28 cellular contexts compared by ENCODE assay signal in the genomic region with DNA sequence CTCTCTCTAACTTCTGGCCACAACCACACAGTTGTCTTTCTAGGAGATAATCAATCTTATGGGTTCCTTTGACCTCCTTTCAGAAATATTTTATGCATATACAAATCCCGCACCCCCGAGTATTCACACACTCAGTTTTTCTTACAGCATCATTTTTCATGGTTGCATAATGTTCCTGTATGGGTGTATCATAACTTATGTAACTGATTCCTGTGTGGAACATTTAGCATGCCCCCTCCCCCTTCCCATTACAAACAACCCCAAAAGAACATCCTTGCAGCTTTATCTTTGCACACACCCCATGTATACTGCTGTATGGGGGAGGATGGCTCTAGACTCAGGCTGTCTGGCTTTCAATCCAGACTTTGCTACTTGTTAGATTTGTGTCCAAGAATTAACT.
"Had no signal": no experiment of that assay in that cellular context is flagged by ENCODE, and none has a peak within 500 bp of the region (broad histone marks: within the 10 kb centered on the region; RNA-seq: fewer than 3 reads in every experiment).

No MANE protein-coding gene starts in this region.

- ATAC-seq: natural killer cell; psoas muscle; right cardiac atrium; right lobe of liver; stimulated activated memory B cell treated with anti-CD40 and anti-IgM and Interleukin-4, amounts not matched to agents 10 μg/mL and 1 μg/mL and 100 μg/mL, for 72 hours; stimulated activated naive CD8-positive, alpha-beta T cell treated with anti-CD3 and anti-CD28 coated beads, Interleukin-15, amount 100 ng/mL, for 72 hours; stimulated activated naive CD8-positive, alpha-beta T cell treated with anti-CD3 and anti-CD28 coated beads, Interleukin-15, Interleukin-2, amounts not matched to agents 100 U/mL and 50 U/mL, for 24 hours; upper lobe of right lung had no signal

- H3K4me3 Mint-ChIP-seq: natural killer cell; nephron; neural progenitor cell; stimulated activated memory B cell treated with anti-CD40 and anti-IgM and Interleukin-4, amounts not matched to agents 10 μg/mL and 1 μg/mL and 100 μg/mL, for 72 hours; stimulated activated naive CD8-positive, alpha-beta T cell treated with anti-CD3 and anti-CD28 coated beads, Interleukin-15, amount 100 ng/mL, for 72 hours; type B pancreatic cell had no signal

- H3K9me3 Mint-ChIP-seq: natural killer cell; nephron; neural progenitor cell; stimulated activated memory B cell treated with anti-CD40 and anti-IgM and Interleukin-4, amounts not matched to agents 10 μg/mL and 1 μg/mL and 100 μg/mL, for 72 hours; stimulated activated naive CD8-positive, alpha-beta T cell treated with anti-CD3 and anti-CD28 coated beads, Interleukin-15, amount 100 ng/mL, for 72 hours; type B pancreatic cell had no signal

- H3K27ac Mint-ChIP-seq: natural killer cell; nephron; neural progenitor cell; progenitor cell of endocrine pancreas; stimulated activated memory B cell treated with anti-CD40 and anti-IgM and Interleukin-4, amounts not matched to agents 10 μg/mL and 1 μg/mL and 100 μg/mL, for 72 hours; type B pancreatic cell had no signal

- FAIRE-seq: small intestine had no signal

- H3K36me3 Mint-ChIP-seq: natural killer cell; neural progenitor cell; stimulated activated memory B cell treated with anti-CD40 and anti-IgM and Interleukin-4, amounts not matched to agents 10 μg/mL and 1 μg/mL and 100 μg/mL, for 72 hours; type B pancreatic cell had no signal

- DNase-seq: natural killer cell; occipital lobe; ovary; posterior cingulate gyrus; psoas muscle; right cardiac atrium; right lobe of liver; sigmoid colon; small intestine; stimulated activated CD4-positive, alpha-beta T cell treated with anti-CD3 and anti-CD28 coated beads, Interleukin-15, amount 100 ng/mL, for 24 hours; stimulated activated CD4-positive, alpha-beta T cell treated with anti-CD3 and anti-CD28 coated beads, Interleukin-2, amount 100 ng/mL, for 24 hours; stimulated activated CD4-positive, alpha-beta T cell treated with anti-CD3 and anti-CD28 coated beads, Interleukin-2, amount 100 ng/mL, for 48 hours; stimulated activated CD4-positive, alpha-beta T cell treated with anti-CD3 and anti-CD28 coated beads, Interleukin-4, amount 100 ng/mL, for 4 hours; stimulated activated CD8-positive, alpha-beta memory T cell treated with anti-CD3 and anti-CD28 coated beads, Interleukin-4, amount 100 ng/mL, for 48 hours; stimulated activated naive CD4-positive, alpha-beta T cell; stimulated activated naive CD8-positive, alpha-beta T cell treated with anti-CD3 and anti-CD28 coated beads, Interleukin-15, amount 100 ng/mL, for 72 hours; stimulated activated naive CD8-positive, alpha-beta T cell treated with anti-CD3 and anti-CD28 coated beads, Interleukin-15, Interleukin-2, amounts not matched to agents 100 U/mL and 50 U/mL, for 24 hours; substantia nigra; testis; tibial artery; transverse colon; upper lobe of right lung; uterus had no signal

- H3K4me1 Mint-ChIP-seq: nephron, neural progenitor cell had no signal
